Comparison of ENCODE assay signal across 8 cellular contexts in genomic region chr17:14498812-14499211, GRCh38.
"Had no signal": no experiment of that assay in that cellular context is flagged by ENCODE, and none has a peak within 500 bp of the region (broad histone marks: within the 10 kb centered on the region; RNA-seq: fewer than 3 reads in every experiment).

No MANE protein-coding gene starts in this region.

- H3K9me3 ChIP-seq: HAP-1 had no signal

- H3K36me3 ChIP-seq: HAP-1 had no signal

- DNase-seq: GM23248, GOT3, H7, HFFc6, KG1 had no signal

- H3K4me1 ChIP-seq: HAP-1 had no signal

- H3K27ac ChIP-seq: GM23248, HL-60 had no signal

- ATAC-seq: HCT116 had no signal

- H3K9ac ChIP-seq: GM23248 had no signal

- H2AFZ ChIP-seq: GM23248 had no signal

- H3K4me3 ChIP-seq: GM23248, HAP-1 had no signal
